ENCODE assay signal across 1 cellular context in genomic region chr12:45170456-45171042, GRCh38.
TF ChIP-seq lines count a peak whose summit lies in the region.

No MANE protein-coding gene starts in this region.

TF ChIP-seq in GM23338, 12 proteins besides CTCF, POLR2A, EP300 and RAD21 (continued from another document):
- no peak for TF ChIP-seq ZNF462 (CRISPR knock-in tag; IDR thresholded peaks at IDR 0.05)
- TF ChIP-seq CREB1 (CRISPR knock-in tag; IDR thresholded peaks at IDR 0.05; ENCODE audit: low read depth), result no peak
- no peak for TF ChIP-seq NANOG (IDR thresholded peaks at IDR 0.05; ENCODE audit: borderline replicate concordance)
- no peak for TF ChIP-seq POLR2AphosphoS5 (IDR thresholded peaks at IDR 0.05; ENCODE audit: low read depth)
- TF ChIP-seq JUNB (IDR thresholded peaks at IDR 0.05; ENCODE audit: unreplicated experiment), result no peak
